Comparison of ENCODE assay signal across 8 cellular contexts in genomic region chr2:226215902-226216503, GRCh38.
A peak's percentile ranks its signal among the peaks of the same experiment; 100 is the strongest.
DNase-seq lines count a peak whose midpoint lies in the region; ATAC-seq and TF ChIP-seq lines count a peak whose summit lies in the region.

No MANE protein-coding gene starts in this region.

- DNase-seq in HT1080 (ENCODE audit: low read depth), result peak; percentile 42
- peak; percentile 72 to 88 for DNase-seq in SJCRH30
- DNase-seq in activated naive CD4-positive, alpha-beta T cell treated with anti-CD3 and anti-CD28 coated beads for 36 hours, result peak; percentile 80
- peak; percentile 27 to 52 (median 38) for DNase-seq in right cardiac atrium
- DNase-seq in stimulated activated CD4-positive, alpha-beta T cell treated with anti-CD3 and anti-CD28 coated beads, Interleukin-15, amount 100 ng/mL, for 1 hour (ENCODE audit: low read depth in 1 of 2, low spot score in 1 of 2), result peak; percentile 1 to 12
- no peak for DNase-seq in NK-92 treated with Interleukin-12 subunit alpha and Interleukin-12 subunit beta, amount 100 ng/mL, for 24 hours (lab: John Stamatoyannopoulos, UW)

- no peaks in the 10 kb centered on the region for H3K9me3 Mint-ChIP-seq in activated naive CD4-positive, alpha-beta T cell treated with anti-CD3 and anti-CD28 coated beads for 36 hours

- no peaks in the 10 kb centered on the region for H3K79me2 ChIP-seq in DOHH2 (ENCODE audit: control insufficient read depth, low read length)

- H3K27me3 ChIP-seq in DOHH2 (ENCODE audit: control insufficient read depth, low read length) (no peaks in the 10 kb centered on the region), SJCRH30 (no peaks in the 10 kb centered on the region), right cardiac atrium (ENCODE audit: control insufficient read depth, insufficient read depth) (no peaks in the 10 kb centered on the region)

- H3K4me1 ChIP-seq in DOHH2 (ENCODE audit: control insufficient read depth, low read length), result 0 out of 2 replicates have a peak, but pooled peaks cover 3% of the 10 kb centered on the region
- H3K4me1 ChIP-seq in SJCRH30, result peaks cover 14% of the 10 kb centered on the region
- H3K4me1 ChIP-seq in right cardiac atrium (ENCODE audit: control insufficient read depth, insufficient read depth, low read length), result no peaks in the 10 kb centered on the region

- peak; percentile 92 for ATAC-seq in GM21526 (IDR thresholded peaks at IDR 0.05; ENCODE audit: low FRiP score, unreplicated experiment)
- ATAC-seq in right cardiac atrium, result peak; percentile 71 to 86

- H3K9me3 ChIP-seq in DOHH2 (ENCODE audit: control insufficient read depth, insufficient read depth, low read length), result no peaks in the 10 kb centered on the region
- H3K9me3 ChIP-seq in SJCRH30 (replicated peaks), result no peaks in the 10 kb centered on the region
- no peaks in the 10 kb centered on the region for H3K9me3 ChIP-seq in right cardiac atrium (ENCODE audit: control insufficient read depth, low read length)

- H3K27ac Mint-ChIP-seq in activated naive CD4-positive, alpha-beta T cell treated with anti-CD3 and anti-CD28 coated beads for 36 hours, result no peak overlapping the region

- no peaks in the 10 kb centered on the region for H4K20me1 ChIP-seq in DOHH2 (ENCODE audit: control insufficient read depth, insufficient read depth, low read depth, low read length)

- WGBS in right cardiac atrium, result 59% methylated on average over 11 of the region's 11 CpGs

- 0 out of 2 replicates have a peak overlapping the region, but pooled peaks have one; percentile 27 for H3K4me2 ChIP-seq in DOHH2 (ENCODE audit: low read length)

- CTCF ChIA-PET in activated naive CD4-positive, alpha-beta T cell treated with anti-CD3 and anti-CD28 coated beads for 36 hours (lab: Charles Lee), result interaction anchor here (0.6 to 2.5 kb wide), 7 partner anchors 12 to 602 kb away, joined by 3 to 8 read pairs (median 6); no protein-coding TSS in a partner anchor

- intact Hi-C loops in activated naive CD4-positive, alpha-beta T cell treated with anti-CD3 and anti-CD28 coated beads for 36 hours (cut with micrococcal nuclease), result loop anchor here (1.0 to 5.0 kb wide), 5 partner anchors 327 to 891 kb away; no protein-coding TSS in a partner anchor
- intact Hi-C loops in right cardiac atrium (cut with DNase I), result loop anchor here in 3 of 4 donors (5.0 to 10.0 kb wide), 2 partner anchors 579 to 581 kb away; partner anchors contain the start of gene IRS1 (in 3 of the 3)

- no peaks in the 10 kb centered on the region for H3K36me3 ChIP-seq in DOHH2 (ENCODE audit: control insufficient read depth, low read length)
- no peaks in the 10 kb centered on the region for H3K36me3 ChIP-seq in SJCRH30

- no peak overlapping the region for H3K27ac ChIP-seq in DOHH2 (ENCODE audit: low read depth, low read length)
- no peak overlapping the region for H3K27ac ChIP-seq in SJCRH30
- H3K27ac ChIP-seq in right cardiac atrium (ENCODE audit: low read length), result no peak overlapping the region

- H3K4me3 ChIP-seq in DOHH2 (ENCODE audit: low read length), result no peak overlapping the region
- H3K4me3 ChIP-seq in SJCRH30, result no peak overlapping the region
- no peak overlapping the region for H3K4me3 ChIP-seq in right cardiac atrium (ENCODE audit: low read length)

- TF ChIP-seq CTCF in DOHH2 (IDR thresholded peaks at IDR 0.05; ENCODE audit: low read depth, low read length, poor library complexity, severe bottlenecking), result peak; percentile 89

- no peak overlapping the region for H3K4me3 Mint-ChIP-seq in activated naive CD4-positive, alpha-beta T cell treated with anti-CD3 and anti-CD28 coated beads for 36 hours

- H3K27me3 Mint-ChIP-seq in activated naive CD4-positive, alpha-beta T cell treated with anti-CD3 and anti-CD28 coated beads for 36 hours (ENCODE audit: low read depth), result no peaks in the 10 kb centered on the region

- H3K4me1 Mint-ChIP-seq in activated naive CD4-positive, alpha-beta T cell treated with anti-CD3 and anti-CD28 coated beads for 36 hours (ENCODE audit: low read depth), result no peaks in the 10 kb centered on the region

- H3F3A ChIP-seq in DOHH2 (ENCODE audit: control insufficient read depth, insufficient read depth), result no peaks in the 10 kb centered on the region

- H3K9me2 ChIP-seq in DOHH2 (replicated peaks; ENCODE audit: control insufficient read depth, low read length), result no peaks in the 10 kb centered on the region

- no peaks in the 10 kb centered on the region for H3K36me3 Mint-ChIP-seq in activated naive CD4-positive, alpha-beta T cell treated with anti-CD3 and anti-CD28 coated beads for 36 hours (ENCODE audit: low read depth)
